21 cellular contexts compared by ENCODE assay signal in the genomic region with DNA sequence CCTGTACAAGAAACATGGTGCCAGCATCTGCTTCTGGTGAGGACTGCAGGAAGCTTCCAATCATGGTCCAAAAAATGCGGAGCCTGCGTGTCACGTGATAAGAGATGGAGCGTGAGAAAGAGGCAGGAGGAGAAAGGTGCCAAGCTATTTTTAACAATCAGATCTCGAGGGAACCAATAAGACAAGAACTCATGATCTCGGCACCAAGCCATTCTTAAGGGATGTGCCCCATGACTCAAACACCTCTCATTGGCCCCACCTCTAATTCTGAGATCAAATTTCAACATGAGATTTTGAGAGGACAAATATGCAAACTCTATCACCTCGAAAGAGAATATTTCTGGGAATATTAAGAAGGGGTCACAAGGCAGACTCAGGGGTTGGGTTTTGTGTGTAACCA.
DNase-seq lines count a peak whose midpoint lies in the region; FAIRE-seq and TF ChIP-seq lines count a peak whose summit lies in the region.
"Had no signal": no experiment of that assay in that cellular context is flagged by ENCODE, and none has a peak within 500 bp of the region (broad histone marks: within the 10 kb centered on the region; RNA-seq: fewer than 3 reads in every experiment).

No MANE protein-coding gene starts in this region.

- H3K27me3 Mint-ChIP-seq in MCF 10A (ENCODE audit: insufficient read depth, unreplicated experiment), result no peaks in the 10 kb centered on the region
- H3K27me3 Mint-ChIP-seq: CD4-positive, alpha-beta T cell had no signal

- no peaks in the 10 kb centered on the region for H3K9me3 ChIP-seq in breast epithelium

- no peak overlapping the region for H3K23ac ChIP-seq in mesendoderm (ENCODE audit: low read length)

- no peak overlapping the region for H3K27ac Mint-ChIP-seq in MCF 10A (ENCODE audit: low read depth, unreplicated experiment)
- H3K27ac Mint-ChIP-seq: B cell; CD4-positive, alpha-beta T cell; GM23338; IgD-negative memory B cell had no signal

- POLR2A ChIA-PET in MCF 10A (lab: Yijun Ruan, JAX), result interaction anchor here (0.7 kb wide), 1 partner anchor 522 kb away, joined by 3 read pairs; no protein-coding TSS in a partner anchor

- H3K79me2 ChIP-seq in mesendoderm (ENCODE audit: control insufficient read depth, insufficient read depth, low read length), result no peaks in the 10 kb centered on the region

- H3K9ac ChIP-seq in mesendoderm (ENCODE audit: low read length), result no peak overlapping the region

- no peak overlapping the region for H3K4me2 ChIP-seq in mesendoderm (ENCODE audit: low read length)
- H3K4me2 ChIP-seq: GM23338 had no signal

- no peak for TF ChIP-seq POLR2A in breast epithelium (IDR thresholded peaks at IDR 0.05)

- no peaks in the 10 kb centered on the region for H3K79me1 ChIP-seq in mesendoderm (ENCODE audit: low read length)

- no CpG with 5 or more reads among the region's 7 CpGs for whole genome bisulfite sequencing in mesendoderm (ENCODE audit: extremely low coverage, insufficient coverage, low lambda C conversion rate)

- H3K27me3 ChIP-seq in breast epithelium (no peaks in the 10 kb centered on the region), bronchial epithelial cell (ENCODE audit: control insufficient read depth, insufficient read depth, low read length) (no peaks in the 10 kb centered on the region), mesendoderm (ENCODE audit: insufficient read depth, low read length, poor library complexity) (no peaks in the 10 kb centered on the region)

- no peak overlapping the region for H2BK5ac ChIP-seq in mesendoderm (ENCODE audit: low read length)

- TF ChIP-seq CTCF in MCF 10A (IDR thresholded peaks at IDR 0.05; ENCODE audit: unreplicated experiment) (no peak), breast epithelium (IDR thresholded peaks at IDR 0.05) (no peak), bronchial epithelial cell (IDR thresholded peaks at IDR 0.05; ENCODE audit: insufficient read depth, low read length, severe bottlenecking) (no peak)

- H2BK15ac ChIP-seq in mesendoderm (replicated peaks; ENCODE audit: low read depth), result no peak overlapping the region

- no peak overlapping the region for H3K56ac ChIP-seq in mesendoderm (ENCODE audit: low read length)

- H3K18ac ChIP-seq in mesendoderm (ENCODE audit: low read length), result no peak overlapping the region

- CTCF ChIA-PET in MCF 10A (lab: Yijun Ruan, JAX), result interaction anchor here (0.6 kb wide), 1 partner anchor 491 kb away, joined by 5 read pairs; no protein-coding TSS in a partner anchor

- no peak for FAIRE-seq in bronchial epithelial cell (lab: Jason Lieb, UNC)
- FAIRE-seq: A204.1, G401.6, GM12891 had no signal

- H4K5ac ChIP-seq in mesendoderm (ENCODE audit: low read length), result no peak overlapping the region

- H3K4ac ChIP-seq in mesendoderm (ENCODE audit: low read depth, low read length), result no peak overlapping the region

- H3K36me3 Mint-ChIP-seq in MCF 10A (ENCODE audit: insufficient read depth, unreplicated experiment), result no peaks in the 10 kb centered on the region
- H3K36me3 Mint-ChIP-seq: IgD-negative memory B cell had no signal

- H3K36me3 ChIP-seq in breast epithelium (no peaks in the 10 kb centered on the region), bronchial epithelial cell (ENCODE audit: control insufficient read depth, insufficient read depth, low read length) (no peaks in the 10 kb centered on the region), mesendoderm (ENCODE audit: control insufficient read depth, insufficient read depth, low read length) (no peaks in the 10 kb centered on the region)

- DNase-seq in MCF 10A (ENCODE audit: unreplicated experiment) (peak; percentile 22), breast epithelium (ENCODE audit: low spot score in 2 of 2) (no peak), HT1080 (ENCODE audit: low read depth) (peak; percentile 49), bronchial epithelial cell (ENCODE audit: low read depth) (peak; percentile 5), mesendoderm (peak; percentile 7), cardiac septum (ENCODE audit: low spot score) (no peak), HCEC 1CT (no peak)
- no peak for DNase-seq in activated naive CD4-positive, alpha-beta T cell treated with anti-CD3 and anti-CD28 coated beads, Interleukin-2, amount 50 U/mL, for 16 hours
- DNase-seq: C1 segment of cervical spinal cord; Calu3; CD4-positive, alpha-beta T cell; DMS79; EL; H9 had no signal

- peaks cover 7% of the 10 kb centered on the region for H3K9me3 Mint-ChIP-seq in MCF 10A (ENCODE audit: unreplicated experiment)
- H3K9me3 Mint-ChIP-seq: CD4-positive, alpha-beta T cell; GM23338; H9 had no signal

- H2AK5ac ChIP-seq in mesendoderm (ENCODE audit: low read length), result no peak overlapping the region

- H3K27ac ChIP-seq in breast epithelium, result no peak overlapping the region
- no peak overlapping the region for H3K27ac ChIP-seq in mesendoderm (ENCODE audit: low read depth, low read length)
- H3K27ac ChIP-seq: HL-60 had no signal

- no peak overlapping the region for H3K4me3 Mint-ChIP-seq in MCF 10A (ENCODE audit: unreplicated experiment)
- H3K4me3 Mint-ChIP-seq: B cell; CD4-positive, alpha-beta T cell; GM23338; H9; IgD-negative memory B cell had no signal

- no peaks in the 10 kb centered on the region for H3K4me1 Mint-ChIP-seq in MCF 10A (ENCODE audit: insufficient read depth, unreplicated experiment)
- H3K4me1 Mint-ChIP-seq: B cell, GM23338, H9 had no signal

- no peak overlapping the region for H2BK120ac ChIP-seq in mesendoderm (ENCODE audit: low read depth, low read length)

- H3K4me1 ChIP-seq in breast epithelium, result no peaks in the 10 kb centered on the region
- H3K4me1 ChIP-seq in mesendoderm (ENCODE audit: control insufficient read depth, low read depth, low read length), result no peaks in the 10 kb centered on the region

- no peak overlapping the region for H4K8ac ChIP-seq in mesendoderm (ENCODE audit: low read depth, low read length)

- intact Hi-C loops in MCF 10A (cut with micrococcal nuclease), result no loop called here
- intact Hi-C loops in breast epithelium (cut with DNase I; ENCODE audit: low total_unique reads), result no loop called here
- intact Hi-C loops in cardiac septum (cut with DNase I), result no loop called here

- BruUV-seq in MCF 10A (replicated peaks; lab: Mats Ljungman, UMichigan), result no TSS peak

- no peak overlapping the region for H3K4me3 ChIP-seq in breast epithelium
- no peak overlapping the region for H3K4me3 ChIP-seq in bronchial epithelial cell (ENCODE audit: low read depth, low read length)
- H3K4me3 ChIP-seq in mesendoderm (ENCODE audit: low read length), result no peak overlapping the region
- H3K4me3 ChIP-seq: GM23338 had no signal

Comparison
In these comparisons a context has a peak if more than half of its experiments do, and no peak if none do; other contexts are left out.
1. DNase-seq: peak in MCF 10A (single experiment), HT1080 (single experiment), bronchial epithelial cell (single experiment) and mesendoderm (single experiment); none in breast epithelium (0 of 2), cardiac septum (single experiment), activated naive CD4-positive, alpha-beta T cell treated with anti-CD3 and anti-CD28 coated beads, Interleukin-2, amount 50 U/mL, for 16 hours (single experiment) and HCEC 1CT (single experiment).